19 cellular contexts compared by ENCODE assay signal in the genomic region with DNA sequence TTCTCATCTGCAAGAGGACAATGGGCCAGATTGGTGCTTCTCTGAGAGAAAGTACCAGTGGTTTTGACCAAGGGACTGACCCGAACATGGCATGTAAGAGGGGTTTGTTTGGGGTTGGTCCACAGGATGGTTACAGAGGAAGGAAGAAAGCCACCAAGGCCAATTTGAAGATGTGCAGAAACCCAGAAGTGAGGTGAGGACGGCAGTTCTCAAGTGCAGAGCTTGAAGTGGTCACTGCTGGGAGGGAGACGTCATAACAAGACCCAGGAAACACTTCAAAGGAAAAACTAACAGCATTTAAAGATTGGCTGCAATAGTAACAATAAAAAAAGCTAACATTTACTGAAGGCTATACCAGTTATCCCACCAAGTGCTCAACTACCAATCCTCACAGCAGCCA. TPM values are rescaled to one million over a fixed set of nuclear protein-coding genes. Genes with fewer than 3 reads are reported as not detected.
"Had no signal": no experiment of that assay in that cellular context is flagged by ENCODE, and none has a peak within 500 bp of the region (broad histone marks: within the 10 kb centered on the region; RNA-seq: fewer than 3 reads in every experiment).

No MANE protein-coding gene starts in this region.

- H3K36me3 Mint-ChIP-seq: brain; memory B cell; stimulated activated effector memory CD8-positive, alpha-beta T cell treated with anti-CD3 and anti-CD28 coated beads, Interleukin-12 subunit alpha, Interleukin-12 subunit beta, amount 100 ng/mL, for 72 hours had no signal

- H3K4me1 Mint-ChIP-seq: memory B cell had no signal

- H3K27me3 Mint-ChIP-seq: brain had no signal

- H3K27ac ChIP-seq: thoracic aorta had no signal

- H3K4me3 ChIP-seq: smooth muscle cell, thoracic aorta had no signal

- H3K4me3 Mint-ChIP-seq: activated CD4-positive, alpha-beta memory T cell treated with anti-CD3 and anti-CD28 coated beads, Interleukin-2, amount 10 ng/mL, durations not matched to agents 7 days and 5 days; brain; memory B cell; nephron; stimulated activated effector memory CD8-positive, alpha-beta T cell treated with anti-CD3 and anti-CD28 coated beads, Interleukin-12 subunit alpha, Interleukin-12 subunit beta, amount 100 ng/mL, for 72 hours had no signal

- H3K9me3 ChIP-seq: thoracic aorta had no signal

- H3K9me3 Mint-ChIP-seq: activated CD4-positive, alpha-beta memory T cell treated with anti-CD3 and anti-CD28 coated beads, Interleukin-2, amount 10 ng/mL, durations not matched to agents 7 days and 5 days; memory B cell; nephron; stimulated activated effector memory CD8-positive, alpha-beta T cell treated with anti-CD3 and anti-CD28 coated beads, Interleukin-12 subunit alpha, Interleukin-12 subunit beta, amount 100 ng/mL, for 72 hours had no signal

- H3K27ac Mint-ChIP-seq: activated CD4-positive, alpha-beta memory T cell treated with anti-CD3 and anti-CD28 coated beads, Interleukin-2, amount 10 ng/mL, durations not matched to agents 7 days and 5 days; memory B cell; stimulated activated effector memory CD8-positive, alpha-beta T cell treated with anti-CD3 and anti-CD28 coated beads, Interleukin-12 subunit alpha, Interleukin-12 subunit beta, amount 100 ng/mL, for 72 hours had no signal

- DNase-seq: activated CD4-positive, alpha-beta memory T cell treated with anti-CD3 and anti-CD28 coated beads, Interleukin-2, amount 10 ng/mL, durations not matched to agents 7 days and 5 days; activated CD4-positive, alpha-beta T cell treated with anti-CD3 and anti-CD28 coated beads for 48 hours; activated CD4-positive, CD25-positive, alpha-beta regulatory T cell; activated CD8-positive, alpha-beta memory T cell treated with anti-CD3 and anti-CD28 coated beads, Interleukin-2, amount 50 U/mL, for 48 hours; activated gamma-delta T cell treated with Interleukin-2 at 50 U/mL for 16 hours; activated T-cell treated with anti-CD3 and anti-CD28 coated beads, Interleukin-2, amount 50 U/mL, for 48 hours; anterior cingulate cortex; caudate nucleus; stimulated activated CD4-positive, alpha-beta T cell treated with anti-CD3 and anti-CD28 coated beads, Interleukin-4, amount 100 ng/mL, for 24 hours; SW 1271; T-helper 9 cell had no signal

- H3K36me3 ChIP-seq: thoracic aorta had no signal

- ATAC-seq: sciatic nerve; stimulated activated effector memory CD8-positive, alpha-beta T cell treated with anti-CD3 and anti-CD28 coated beads, Interleukin-12 subunit alpha, Interleukin-12 subunit beta, amount 100 ng/mL, for 72 hours had no signal

RNA-seq across cellular contexts. Expression of a gene that starts 29.1 kb away (rescaled TPM):
- total RNA-seq: frontal cortex, smooth muscle cell, thoracic aorta had no signal
- polyA plus RNA-seq: smooth muscle cell had no signal
